13 cellular contexts compared by ENCODE assay signal in the genomic region with DNA sequence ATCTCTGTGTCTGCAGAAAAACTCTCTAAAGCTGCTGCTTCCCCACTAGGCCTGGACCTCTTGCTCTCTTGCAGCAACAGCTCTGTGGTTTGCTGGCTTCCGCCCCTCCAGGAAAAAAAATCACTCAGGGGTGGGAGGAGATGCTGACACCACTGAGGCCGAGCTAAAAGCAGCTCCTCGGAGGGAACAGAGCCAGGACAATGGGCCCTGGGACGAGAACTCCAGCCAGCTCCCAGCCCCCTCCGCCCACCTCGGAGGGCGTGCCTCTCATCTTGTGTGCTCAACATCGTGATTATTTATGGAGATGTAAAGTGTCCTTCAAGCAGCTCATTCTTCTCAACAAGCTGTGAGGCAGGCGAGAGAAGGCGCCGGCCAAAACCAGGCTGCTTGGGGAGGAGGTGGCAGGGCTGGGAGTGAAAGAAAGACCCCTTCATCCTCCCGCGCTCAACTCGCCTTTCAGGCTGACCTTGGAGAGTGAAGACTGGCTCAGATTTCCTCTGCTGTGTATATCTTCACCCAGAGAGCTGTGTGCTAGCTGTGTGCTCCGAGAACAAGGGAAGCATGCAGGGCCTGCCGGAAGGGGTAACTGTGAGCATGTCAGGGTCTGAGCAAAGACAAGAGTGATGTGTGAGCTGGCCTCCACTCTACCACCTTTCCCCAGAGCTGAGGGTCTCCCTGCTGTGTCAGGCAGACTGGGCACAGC. TPM values are rescaled to one million over a fixed set of nuclear protein-coding genes. Genes with fewer than 3 reads are reported as not detected.
DNase-seq lines count a peak whose midpoint lies in the region; ATAC-seq, FAIRE-seq and TF ChIP-seq lines count a peak whose summit lies in the region.
"Had no signal": no experiment of that assay in that cellular context is flagged by ENCODE, and none has a peak within 500 bp of the region (broad histone marks: within the 10 kb centered on the region; RNA-seq: fewer than 3 reads in every experiment).

No MANE protein-coding gene starts in this region.

- H2AK5ac ChIP-seq in H1 (ENCODE audit: low read depth, low read length): no peak overlapping the region

- no peaks in the 10 kb centered on the region for H4K20me1 ChIP-seq in H1 (replicated peaks in 1 of 2; ENCODE audit: control insufficient read depth in 1 of 2, insufficient read depth in 2 of 2, low read length in 2 of 2)

- H3K23me2 ChIP-seq in H1 (ENCODE audit: low read depth, low read length): no peaks in the 10 kb centered on the region

- no peak overlapping the region for H3K4me2 ChIP-seq in H1 (ENCODE audit: insufficient read depth in 1 of 2, low read depth in 2 of 2, low read length in 2 of 2)

- no peak overlapping the region for H2BK5ac ChIP-seq in H1 (ENCODE audit: low read depth, low read length)

- 0 out of 4 replicates have a peak, but pooled peaks cover 0 to 3% of the 10 kb centered on the region in 2 experiments for H3K9me3 ChIP-seq in H1 (ENCODE audit: insufficient read depth in 2 of 2, low read depth in 1 of 2, low read length in 1 of 2)
- H3K9me3 ChIP-seq: adrenal gland, thyroid gland had no signal

- no peak overlapping the region for H2BK15ac ChIP-seq in H1 (ENCODE audit: low read length)

- H3K4ac ChIP-seq in H1 (replicated peaks; ENCODE audit: insufficient read length, low read depth, low read length): no peak overlapping the region

- peak overlapping the region; percentile 80 for H2AFZ ChIP-seq in H1 (ENCODE audit: low read length)

- H2BK12ac ChIP-seq in H1 (ENCODE audit: low read depth, low read length): 0 out of 2 replicates have a peak overlapping the region, but pooled peaks have one; percentile 2

- TF ChIP-seq EP300 in H1 (IDR thresholded peaks at IDR 0.05; ENCODE audit: borderline replicate concordance in 1 of 2, low read depth in 2 of 2, low read length in 2 of 2): no peak

- H2BK20ac ChIP-seq in H1 (ENCODE audit: low read length): no peak overlapping the region

- no peak overlapping the region for H3K14ac ChIP-seq in H1 (ENCODE audit: insufficient read length)

- peak; percentile 6 for DNase-seq in activated gamma-delta T cell treated with Interleukin-2 at 50 U/mL for 16 hours
- no peak for DNase-seq in activated gamma-delta T cell (lab: John Stamatoyannopoulos, UW)
- peak; percentile 25 for DNase-seq in SKM-1 (lab: John Stamatoyannopoulos, UW; ENCODE audit: unreplicated experiment)
- DNase-seq in H1 (ENCODE audit: low read depth in 1 of 2, low spot score in 2 of 2): no peak
- DNase-seq in stimulated activated naive CD8-positive, alpha-beta T cell treated with anti-CD3 and anti-CD28 coated beads, Interleukin-15, Interleukin-2, amounts not matched to agents 100 U/mL and 50 U/mL, for 24 hours: peak; percentile 5
- DNase-seq in DMS153 treated with DMSO at 0.1 percent for 48 hours (lab: John Stamatoyannopoulos, UW; ENCODE audit: unreplicated experiment): no peak
- DNase-seq in DMS 273 (lab: John Stamatoyannopoulos, UW; ENCODE audit: unreplicated experiment): no peak
- DNase-seq in NCI-H2081 (lab: John Stamatoyannopoulos, UW): no peak
- DNase-seq: adrenal gland, NCI-H1694 had no signal

- TF ChIP-seq POLR2A in H1 (IDR thresholded peaks at IDR 0.05; ENCODE audit: control extremely low read depth in 1 of 2, low read depth in 2 of 2, low read length in 2 of 2): no peak

- no peak for TF ChIP-seq CTCF in H1 (IDR thresholded peaks at IDR 0.05; ENCODE audit: control extremely low read depth in 1 of 3, insufficient read depth in 1 of 3, low read depth in 1 of 3, low read length in 3 of 3)

- FAIRE-seq in H1 (lab: Jason Lieb, UNC): no peak

- H4K91ac ChIP-seq in H1 (replicated peaks; ENCODE audit: insufficient read length, low read length): no peak overlapping the region

- no peak overlapping the region for H2BK120ac ChIP-seq in H1 (replicated peaks; ENCODE audit: low read depth, low read length)

- H3K4me3 ChIP-seq in H1 (ENCODE audit: extremely low read depth in 1 of 4, insufficient read depth in 2 of 4, low read depth in 3 of 4, low read length in 4 of 4): no peak overlapping the region
- H3K4me3 ChIP-seq: adrenal gland, lung, thyroid gland had no signal

- H3K18ac ChIP-seq in H1 (ENCODE audit: extremely low read depth, low read length): no peak overlapping the region

- H3K27ac ChIP-seq in H1 (ENCODE audit: low read depth, low read length): no peak overlapping the region
- H3K27ac ChIP-seq: adrenal gland, thyroid gland had no signal

- no peak overlapping the region for H3K9ac ChIP-seq in H1 (replicated peaks in 1 of 4; ENCODE audit: extremely low read depth in 1 of 4, low read depth in 3 of 4, low read length in 3 of 4)

- H3K79me2 ChIP-seq in H1 (ENCODE audit: control insufficient read depth in 1 of 2, insufficient read depth in 2 of 2, low read length in 2 of 2): no peaks in the 10 kb centered on the region

- H3K79me1 ChIP-seq in H1 (ENCODE audit: low read depth, low read length): no peaks in the 10 kb centered on the region

- POLR2A ChIA-PET in H1 (lab: Charles Lee; ENCODE audit: partially characterized antibody): no interaction called here

- no peaks in the 10 kb centered on the region; a peak in 1 of 7 replicates for H3K27me3 ChIP-seq in H1 (replicated peaks in 1 of 4; ENCODE audit: control insufficient read depth in 3 of 4, extremely low read depth in 1 of 4, insufficient read depth in 3 of 4, low read length in 3 of 4)
- H3K27me3 ChIP-seq: thyroid gland had no signal

- 80% methylated on average over 16 of the region's 16 CpGs; no CpG with 5 or more reads in 1 of the 2 experiments for WGBS in H1 (ENCODE audit: extremely low coverage in 1 of 2, insufficient coverage in 1 of 2, insufficient read length in 1 of 2, insufficient replicate concordance in 2 of 2, low coverage in 1 of 2, low lambda C conversion rate in 2 of 2, missing lambda C conversion rate in 1 of 2), 2 experiments

- no peak for TF ChIP-seq RAD21 in H1 (IDR thresholded peaks at IDR 0.05 in 1 of 2, conservative IDR thresholded peaks at IDR 0.05 in 1 of 2; ENCODE audit: low read depth in 2 of 2, low read length in 2 of 2)

- no peak overlapping the region for H3K56ac ChIP-seq in H1 (replicated peaks; ENCODE audit: insufficient read length, low read depth, low read length)

- H4K5ac ChIP-seq in H1 (ENCODE audit: insufficient read length, low read depth, low read length): no peak overlapping the region

- H3K23ac ChIP-seq in H1 (ENCODE audit: insufficient read length): no peak overlapping the region

- no peaks in the 10 kb centered on the region for H3K36me3 ChIP-seq in H1 (ENCODE audit: control insufficient read depth in 2 of 4, insufficient read depth in 4 of 4, low read length in 3 of 4)
- H3K36me3 ChIP-seq: adrenal gland, thyroid gland had no signal

- H4K8ac ChIP-seq in H1 (ENCODE audit: extremely low read depth, insufficient read depth, low read length): peak overlapping the region; percentile 18; the same call in 1 of the 2 replicates

- CTCF ChIA-PET in H1 (lab: Charles Lee; ENCODE audit: partially characterized antibody): interaction anchor here (1.4 kb wide), 1 partner anchor 11 kb away, joined by 5 read pairs; no protein-coding TSS in a partner anchor

- H3K4me1 ChIP-seq in H1 (replicated peaks in 1 of 4; ENCODE audit: control insufficient read depth in 3 of 4, insufficient read depth in 4 of 4, low read length in 3 of 4): peaks cover 0 to 4% (median 0%) of the 10 kb centered on the region in 4 experiments; a peak in 2 of 7 replicates
- H3K4me1 ChIP-seq: adrenal gland, thyroid gland had no signal

- no peak for ATAC-seq in stimulated activated naive CD8-positive, alpha-beta T cell treated with anti-CD3 and anti-CD28 coated beads, Interleukin-15, Interleukin-2, amounts not matched to agents 100 U/mL and 50 U/mL, for 24 hours
- ATAC-seq: WTC11 had no signal

TF ChIP-seq in H1, 55 proteins besides CTCF, POLR2A, EP300 and RAD21:
- no peak for TF ChIP-seq CBX8 (IDR thresholded peaks at IDR 0.05; ENCODE audit: borderline replicate concordance, low read depth, low read length)

RNA-seq across cellular contexts. Expression of a gene that starts 53.6 kb away (rescaled TPM):
- total RNA-seq in H1 (2021; fragmentation: NEBNext Ultra II Directional; extraction: Animal tissue kit (Norgen Biotek cat#: 25700)): 2.3 TPM in 2 replicates
- polyA plus RNA-seq in H1 (2011; rRNA removed): 2.3 and 2.9 TPM in 2 replicates
- polyA plus RNA-seq in H1 (2011; cell fraction: cytosol; rRNA removed): 2.1 TPM
- 5.0 TPM for polyA plus RNA-seq in H1 (2011; cell fraction: nucleus; rRNA removed)
- polyA plus RNA-seq in H1 (2012, experiment 1 of 2): 0.64 to 1.5 TPM (median 1.2 TPM) in 4 replicates
- polyA plus RNA-seq in H1 (2012, experiment 2 of 2): 0.75 TPM
- polyA plus RNA-seq in H1 (2013, experiment 1 of 2): 2.1 TPM
- 2.3 TPM for polyA plus RNA-seq in H1 (2013, experiment 2 of 2)
- 3.2 and 3.8 TPM in 2 replicates for polyA minus RNA-seq in H1 (2011; rRNA and poly(A)+ RNA removed)
- 2.9 TPM for polyA minus RNA-seq in H1 (2011; cell fraction: cytosol; rRNA and poly(A)+ RNA removed)
- 6.2 TPM for polyA minus RNA-seq in H1 (2011; cell fraction: nucleus; rRNA and poly(A)+ RNA removed)

Comparison
In these comparisons a context has a peak if more than half of its experiments do, and no peak if none do; other contexts are left out.
1. DNase-seq: peak in activated gamma-delta T cell treated with Interleukin-2 at 50 U/mL for 16 hours (single experiment), SKM-1 (single experiment) and stimulated activated naive CD8-positive, alpha-beta T cell treated with anti-CD3 and anti-CD28 coated beads, Interleukin-15, Interleukin-2, amounts not matched to agents 100 U/mL and 50 U/mL, for 24 hours (single experiment); none in activated gamma-delta T cell (single experiment), H1 (0 of 2), DMS153 treated with DMSO at 0.1 percent for 48 hours (single experiment), DMS 273 (single experiment) and NCI-H2081 (0 of 2).